8 cellular contexts compared by ENCODE assay signal in the genomic region with DNA sequence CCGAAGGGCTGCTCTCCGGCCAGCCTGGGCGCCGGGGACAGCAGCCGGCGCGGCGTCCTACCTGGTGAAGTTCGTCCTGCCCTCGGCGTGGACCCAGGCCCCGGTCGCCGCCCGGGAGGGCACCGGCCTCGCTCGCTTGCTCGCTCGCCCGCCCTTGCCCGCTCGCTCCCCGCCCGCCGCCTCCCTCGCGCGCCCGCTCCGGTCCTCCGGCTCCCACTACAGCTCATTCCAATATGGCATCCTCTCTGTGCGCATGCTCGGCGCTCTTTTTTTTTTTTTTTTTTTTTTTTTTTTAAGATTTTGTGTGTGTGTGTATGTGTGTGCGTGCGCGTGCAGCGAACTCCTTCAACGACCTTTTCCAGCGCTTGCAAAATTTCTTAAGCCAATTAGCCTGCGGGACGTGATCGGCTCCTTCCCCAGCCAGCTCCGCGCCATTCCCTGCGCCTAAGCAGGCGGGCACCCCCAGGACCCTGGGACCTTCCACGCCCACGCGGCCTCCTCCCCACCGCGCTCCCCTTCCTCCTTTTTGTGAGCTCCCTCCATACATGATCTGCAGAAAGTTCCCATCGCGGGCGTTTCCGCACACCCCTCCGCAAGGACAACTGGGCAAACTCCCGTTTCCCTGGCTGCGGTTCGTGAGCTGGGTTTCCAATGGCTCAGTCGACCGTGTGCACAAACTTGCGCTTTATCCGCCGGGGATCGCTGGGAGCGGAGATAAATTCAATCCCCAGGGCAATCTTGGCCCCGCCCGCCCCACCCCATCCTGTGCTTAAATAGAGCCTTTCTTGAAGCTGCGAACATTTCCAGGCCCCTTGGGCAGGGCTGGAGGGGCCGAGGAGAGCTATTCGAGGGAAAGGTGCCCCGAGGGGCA. TPM values are rescaled to one million over a fixed set of nuclear protein-coding genes. Genes with fewer than 3 reads are reported as not detected.
A peak's percentile ranks its signal among the peaks of the same experiment; 100 is the strongest.
DNase-seq lines count a peak whose midpoint lies in the region; ATAC-seq, FAIRE-seq and TF ChIP-seq lines count a peak whose summit lies in the region.

SFMBT2 (minus strand) TSS at position 235 of the 871 bp plus-strand sequence. CDS start 29,136 bp downstream, outside the sequence.

- peak within 1 kb of the TSS; percentile 87 for H3K4me2 ChIP-seq in endothelial cell of umbilical vein (ENCODE audit: insufficient read depth, low read length)

- no peaks in the 10 kb centered on the region for H4K20me1 ChIP-seq in endothelial cell of umbilical vein (replicated peaks; ENCODE audit: control insufficient read depth, extremely low read depth, insufficient read depth, low read length)

- H3K36me3 ChIP-seq in endothelial cell of umbilical vein (ENCODE audit: control insufficient read depth in 2 of 2, extremely low read depth in 1 of 2, insufficient read depth in 2 of 2, low read length in 2 of 2) = no peaks in the 10 kb centered on the region

- peak within 1 kb of the TSS; percentile 23 to 51 (median 30) for H3K4me3 ChIP-seq in endothelial cell of umbilical vein (replicated peaks in 1 of 3; ENCODE audit: insufficient read depth in 1 of 3, low read depth in 1 of 3, low read length in 3 of 3)

- no peaks in the 10 kb centered on the region for H3K79me2 ChIP-seq in endothelial cell of umbilical vein (ENCODE audit: control insufficient read depth, insufficient read depth, low read length)

- H3K9ac ChIP-seq in endothelial cell of umbilical vein (replicated peaks; ENCODE audit: extremely low read depth, insufficient read depth, low read length) = no peak within 1 kb of the TSS

- dilution Hi-C loops in endothelial cell of umbilical vein (cut with MboI; ENCODE audit: extremely low pct_ligation_motif_present, low sequenced_read_pairs) = no loop called here

- DNase-seq in GM13976 (ENCODE audit: low spot score) (peak; percentile 87), NCI-H226 (peak; percentile 2), endothelial cell of umbilical vein (ENCODE audit: low read depth, low spot score) (peak; percentile 65), mesenteric fat pad (ENCODE audit: low spot score) (no peak), NCI-H128 (lab: John Stamatoyannopoulos, UW; ENCODE audit: unreplicated experiment) (no peak)
- DNase-seq in activated CD8-positive, alpha-beta memory T cell treated with anti-CD3 and anti-CD28 coated beads, Interleukin-2, amount 50 U/mL, for 48 hours = peak; percentile 79
- peak; percentile 70 for DNase-seq in stimulated activated naive CD8-positive, alpha-beta T cell treated with anti-CD3 and anti-CD28 coated beads, Interleukin-15, Interleukin-2, amounts not matched to agents 100 U/mL and 50 U/mL, for 24 hours

- in situ Hi-C loops in GM13976 (cut with MboI; ENCODE audit: low sequenced_read_pairs, unreplicated experiment) = loop anchor here (10.0 to 25.0 kb wide), 3 partner anchors 299 to 749 kb away; no protein-coding TSS in a partner anchor

- H2AFZ ChIP-seq in endothelial cell of umbilical vein (ENCODE audit: low read depth, low read length) = peak within 1 kb of the TSS; percentile 60

- POLR2A ChIA-PET in endothelial cell of umbilical vein (lab: Charles Lee) = interaction anchor here (0.6 kb wide), 2 partner anchors 1233 to 1267 kb away, joined by 3 to 7 read pairs; no protein-coding TSS in a partner anchor

- no peaks in the 10 kb centered on the region for H3K9me3 ChIP-seq in endothelial cell of umbilical vein (replicated peaks; ENCODE audit: control insufficient read depth, insufficient read depth, low read length)

- ATAC-seq in HG02678 (IDR thresholded peaks at IDR 0.05; ENCODE audit: unreplicated experiment) = peak; percentile 39
- ATAC-seq in stimulated activated naive CD8-positive, alpha-beta T cell treated with anti-CD3 and anti-CD28 coated beads, Interleukin-15, Interleukin-2, amounts not matched to agents 100 U/mL and 50 U/mL, for 24 hours = peak; percentile 39

- no peaks in the 10 kb centered on the region for H3K9me1 ChIP-seq in endothelial cell of umbilical vein (replicated peaks; ENCODE audit: control insufficient read depth, extremely low read depth, insufficient read depth, low read length)

- CTCF ChIA-PET in endothelial cell of umbilical vein (lab: Charles Lee) = interaction anchor here (0.6 to 2.3 kb wide), 13 partner anchors 10 to 996 kb away, joined by 3 to 10 read pairs (median 4); no protein-coding TSS in a partner anchor

- BruUV-seq in endothelial cell of umbilical vein (replicated peaks; lab: Mats Ljungman, UMichigan) = no TSS peak

- FAIRE-seq in endothelial cell of umbilical vein (lab: Jason Lieb, UNC) = peak; percentile 12

- intact Hi-C loops in endothelial cell of umbilical vein (cut with micrococcal nuclease) = loop anchor here (2.0 to 10.0 kb wide), 3 partner anchors 490 to 1894 kb away; no protein-coding TSS in a partner anchor

- peaks cover 26% of the 10 kb centered on the region for H3K4me1 ChIP-seq in endothelial cell of umbilical vein (ENCODE audit: control insufficient read depth, extremely low read depth, insufficient read depth, low read length)

- no peak for TF ChIP-seq POLR2A in endothelial cell of umbilical vein (IDR thresholded peaks at IDR 0.05; ENCODE audit: low read depth, low read length)

- no peak within 1 kb of the TSS for H3K27ac ChIP-seq in endothelial cell of umbilical vein (ENCODE audit: insufficient read depth, low read depth, low read length)

- H3K27me3 ChIP-seq in endothelial cell of umbilical vein (ENCODE audit: control insufficient read depth in 2 of 2, insufficient read depth in 2 of 2, low read length in 2 of 2) = peaks cover 55 to 75% of the 10 kb centered on the region in 2 experiments

- TF ChIP-seq CTCF in GM13976 (IDR thresholded peaks at IDR 0.05; ENCODE audit: borderline replicate concordance, control extremely low read depth, extremely low read depth, insufficient read depth, missing control alignments) (no peak), endothelial cell of umbilical vein (IDR thresholded peaks at IDR 0.05; ENCODE audit: extremely low read depth in 1 of 2, insufficient read depth in 1 of 2, low read depth in 1 of 2, low read length in 2 of 2) (no peak)

TF ChIP-seq in endothelial cell of umbilical vein, 7 proteins besides CTCF, POLR2A, EP300 and RAD21:
- TF ChIP-seq POLR2AphosphoS5 (IDR thresholded peaks at IDR 0.05; ENCODE audit: insufficient read depth, low read depth, low read length) (no peak), MAX (IDR thresholded peaks at IDR 0.05; ENCODE audit: insufficient read depth, insufficient read length) (no peak), EZH2 (IDR thresholded peaks at IDR 0.05; ENCODE audit: borderline replicate concordance, low read depth, low read length, severe bottlenecking) (no peak), FOS (IDR thresholded peaks at IDR 0.05; ENCODE audit: borderline replicate concordance, insufficient read depth, low read length) (no peak), GATA2 (IDR thresholded peaks at IDR 0.05; ENCODE audit: insufficient read depth, insufficient read length, low read depth, low read length) (no peak), MYC (IDR thresholded peaks at IDR 0.05; ENCODE audit: low read depth, low read length) (no peak), JUN (IDR thresholded peaks at IDR 0.05; ENCODE audit: borderline replicate concordance, insufficient read depth, insufficient read length, low read depth) (no peak)

RNA-seq across cellular contexts. Expression of gene SFMBT2, which starts in this region (rescaled TPM):
- total RNA-seq in endothelial cell of umbilical vein = 0.44 and 0.64 TPM in 2 replicates
- polyA plus RNA-seq in endothelial cell of umbilical vein = 0.08 and 0.14 TPM in 2 replicates
- 0.08 TPM in 2 replicates for polyA plus RNA-seq in endothelial cell of umbilical vein (2011; cell fraction: cytosol; rRNA removed)
- polyA plus RNA-seq in endothelial cell of umbilical vein (2011; cell fraction: nucleus; rRNA removed) = 0.47 and 0.56 TPM in 2 replicates
- 0.16 and 0.20 TPM in 2 replicates for polyA plus RNA-seq in endothelial cell of umbilical vein (2012)
- 0.74 and 1.6 TPM in 2 replicates for polyA minus RNA-seq in endothelial cell of umbilical vein
- 12.3 TPM for polyA minus RNA-seq in endothelial cell of umbilical vein (2011; cell fraction: cytosol; rRNA and poly(A)+ RNA removed)
- polyA minus RNA-seq in endothelial cell of umbilical vein (2011; cell fraction: nucleus; rRNA and poly(A)+ RNA removed) = 1.3 and 1.6 TPM in 2 replicates
- total RNA-seq in mesenteric fat pad = 12.0 TPM

Comparison
In these comparisons a context has a peak if more than half of its experiments do, and no peak if none do; other contexts are left out.
1. DNase-seq: peak in GM13976 (single experiment), NCI-H226 (single experiment), activated CD8-positive, alpha-beta memory T cell treated with anti-CD3 and anti-CD28 coated beads, Interleukin-2, amount 50 U/mL, for 48 hours (single experiment), endothelial cell of umbilical vein (single experiment) and stimulated activated naive CD8-positive, alpha-beta T cell treated with anti-CD3 and anti-CD28 coated beads, Interleukin-15, Interleukin-2, amounts not matched to agents 100 U/mL and 50 U/mL, for 24 hours (single experiment); none in mesenteric fat pad (single experiment) and NCI-H128 (single experiment).